In the genomic region with DNA sequence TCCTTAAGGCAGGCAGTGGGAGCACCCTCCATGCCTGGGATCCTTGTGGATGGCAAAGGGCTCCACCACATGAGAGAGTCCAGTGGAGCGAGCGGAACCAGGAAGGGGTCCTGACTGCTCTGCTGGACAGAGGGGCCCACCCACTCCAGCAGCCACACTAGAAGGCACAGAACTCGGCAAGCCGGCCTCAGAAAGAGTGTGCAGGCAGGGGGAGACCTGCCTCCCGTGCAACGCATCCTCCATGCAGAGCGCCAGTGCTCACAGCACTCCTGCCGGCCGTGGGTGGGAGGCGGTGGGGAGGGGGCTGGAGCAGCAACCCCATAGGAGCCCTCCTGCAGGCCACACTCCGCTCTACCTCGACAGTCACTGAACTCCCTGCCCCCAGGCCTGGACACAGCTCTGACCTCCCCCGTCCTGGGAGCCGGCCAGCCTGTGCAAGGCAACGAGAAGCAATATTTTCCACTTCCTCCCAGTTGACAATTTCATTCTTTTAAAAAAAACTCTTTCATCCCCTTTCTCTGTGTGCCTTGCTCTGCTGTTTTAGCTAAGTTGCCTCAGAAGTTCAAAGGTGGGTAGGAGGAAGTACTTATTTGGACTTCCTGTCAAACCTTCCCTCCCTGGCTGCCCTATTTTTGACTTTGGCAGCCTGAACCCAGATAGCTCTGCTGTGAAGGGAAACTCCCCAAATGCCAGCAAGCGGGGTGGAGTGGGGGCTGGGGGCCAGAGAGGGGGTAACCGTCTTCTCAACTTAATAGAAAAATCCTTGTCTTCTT, we compare ENCODE assay signal across 8 cellular contexts. TPM values are rescaled to one million over a fixed set of nuclear protein-coding genes. Genes with fewer than 3 reads are reported as not detected.
DNase-seq lines count a peak whose midpoint lies in the region; ATAC-seq, FAIRE-seq and TF ChIP-seq lines count a peak whose summit lies in the region.

No MANE protein-coding gene starts in this region.

- peak overlapping the region; percentile 83 for H3K4me3 Mint-ChIP-seq in T-helper 2 cell treated with Interferon-gamma antibody and Interleukin-4, amounts not matched to agents 5 μg/mL and 100 μg/mL, for 36 hours

- TF ChIP-seq RAD21 in K562 (CRISPR knock-in tag; conservative IDR thresholded peaks at IDR 0.05 in 1 of 2, IDR thresholded peaks at IDR 0.05 in 1 of 2), result no peak

- 19% methylated on average over 16 of the region's 17 CpGs for WGBS in K562 (ENCODE audit: insufficient coverage, low coverage, missing lambda C conversion rate)

- peak; percentile 54 for DNase-seq in T-helper 2 cell treated with Interferon-gamma antibody and Interleukin-4, amounts not matched to agents 5 μg/mL and 100 μg/mL, for 36 hours (ENCODE audit: low spot score)
- peak; percentile 28 to 69 (median 44) for DNase-seq in K562 (ENCODE audit: extremely low read depth in 1 of 4, low spot score in 3 of 4)
- peak; percentile 70 for DNase-seq in pons (ENCODE audit: low spot score)
- no peak for DNase-seq in NCI-H69 (lab: John Stamatoyannopoulos, UW)
- DNase-seq in NCI-H146 treated with DMSO at 0.1 percent for 48 hours (lab: John Stamatoyannopoulos, UW; ENCODE audit: unreplicated experiment), result no peak
- no peak for DNase-seq in NCI-H226

- in situ Hi-C loops in K562 (cut with MboI), result no loop called here

- CTCF ChIA-PET in K562 (lab: Yijun Ruan, JAX; ENCODE audit: low intra/inter-chr PET ratio), result no interaction called here

- H3K4me3 ChIP-seq in K562, result no peak overlapping the region

- peak overlapping the region; percentile 95 for H3K27ac Mint-ChIP-seq in T-helper 2 cell treated with Interferon-gamma antibody and Interleukin-4, amounts not matched to agents 5 μg/mL and 100 μg/mL, for 36 hours

- H3K27me3 ChIP-seq in K562 (ENCODE audit: control insufficient read depth in 2 of 2, insufficient read depth in 2 of 2, low read length in 2 of 2), result no peaks in the 10 kb centered on the region

- H3K4me1 Mint-ChIP-seq in T-helper 2 cell treated with Interferon-gamma antibody and Interleukin-4, amounts not matched to agents 5 μg/mL and 100 μg/mL, for 36 hours (ENCODE audit: low read depth), result peaks cover 74% of the 10 kb centered on the region

- H3K79me2 ChIP-seq in K562 (ENCODE audit: control insufficient read depth, insufficient read depth, low read length), result peaks cover 2% of the 10 kb centered on the region; the same call in 1 of the 3 replicates

- TF ChIP-seq POLR2A in K562 (conservative IDR thresholded peaks at IDR 0.05), result no peak

- no peaks in the 10 kb centered on the region for H3K9me3 Mint-ChIP-seq in T-helper 2 cell treated with Interferon-gamma antibody and Interleukin-4, amounts not matched to agents 5 μg/mL and 100 μg/mL, for 36 hours

- no peaks in the 10 kb centered on the region for H3K9me1 ChIP-seq in K562 (ENCODE audit: control insufficient read depth, insufficient read depth, low read length)

- POLR2A ChIA-PET in K562 (lab: Yijun Ruan, JAX), result interaction anchor here (0.9 kb wide), 1 partner anchor 20 kb away, joined by 3 read pairs; no protein-coding TSS in a partner anchor

- H3K9me3 ChIP-seq in K562 (replicated peaks; ENCODE audit: control insufficient read depth, insufficient read depth, low read depth, low read length), result no peaks in the 10 kb centered on the region

- H3K27ac ChIP-seq in K562 (ENCODE audit: extremely low read depth, low read depth, low read length), result peak overlapping the region; percentile 50; the same call in 2 of the 3 replicates

- peak in 1 of 3 experiments; percentile 20; a peak in 1 of 6 replicates for TF ChIP-seq CTCF in K562 (IDR thresholded peaks at IDR 0.05 in 2 of 3, conservative IDR thresholded peaks at IDR 0.05 in 1 of 3; ENCODE audit: insufficient read depth in 2 of 3, low read depth in 1 of 3, low read length in 3 of 3)

- no peaks in the 10 kb centered on the region for H4K20me1 ChIP-seq in K562 (replicated peaks; ENCODE audit: control insufficient read depth, insufficient read depth, low read length)

- BruUV-seq in K562 (replicated peaks; lab: Mats Ljungman, UMichigan), result no TSS peak

- H3K4me1 ChIP-seq in K562 (replicated peaks in 1 of 2; ENCODE audit: control insufficient read depth in 2 of 2, insufficient read depth in 2 of 2, low read length in 2 of 2), result peaks cover 10 to 60% of the 10 kb centered on the region in 2 experiments

- H3K27me3 Mint-ChIP-seq in T-helper 2 cell treated with Interferon-gamma antibody and Interleukin-4, amounts not matched to agents 5 μg/mL and 100 μg/mL, for 36 hours (ENCODE audit: low read depth), result no peaks in the 10 kb centered on the region

- H3K4me2 ChIP-seq in K562 (ENCODE audit: insufficient read depth, low read length), result peak overlapping the region; percentile 28; the same call in 1 of the 2 replicates

- H3K36me3 ChIP-seq in K562 (ENCODE audit: control insufficient read depth, insufficient read depth, low read length), result no peaks in the 10 kb centered on the region

- intact Hi-C loops in K562 (cut with micrococcal nuclease), result no loop called here

- TF ChIP-seq EP300 in K562 (IDR thresholded peaks at IDR 0.05; ENCODE audit: low read length), result no peak

- ATAC-seq in GM19043 (IDR thresholded peaks at IDR 0.05; ENCODE audit: low read depth, unreplicated experiment) (peak; percentile 86), HG03095 (IDR thresholded peaks at IDR 0.05; ENCODE audit: unreplicated experiment) (peak; percentile 76), K562 (peak; percentile 65)

- FAIRE-seq in K562 (lab: Jason Lieb, UNC), result no peak

- peak overlapping the region; percentile 65 for H2AFZ ChIP-seq in K562 (ENCODE audit: low read depth, low read length)

- no peak overlapping the region; a peak in 1 of 4 replicates for H3K9ac ChIP-seq in K562 (ENCODE audit: insufficient read depth in 1 of 2, low read depth in 2 of 2, low read length in 2 of 2)

- H3K36me3 Mint-ChIP-seq in T-helper 2 cell treated with Interferon-gamma antibody and Interleukin-4, amounts not matched to agents 5 μg/mL and 100 μg/mL, for 36 hours (ENCODE audit: low read depth), result no peaks in the 10 kb centered on the region

TF ChIP-seq in K562, 482 proteins besides CTCF, POLR2A, EP300 and RAD21 (continues in another document):
- TF ChIP-seq ZNF253 (CRISPR knock-in tag; conservative IDR thresholded peaks at IDR 0.05) (no peak), ZNF311 (CRISPR knock-in tag; IDR thresholded peaks at IDR 0.05) (peak; percentile 37; the same call in 1 of the 2 replicates), RNF2 (IDR thresholded peaks at IDR 0.05) (peak; percentile 82; the same call in 1 of the 2 replicates)
- TF ChIP-seq, protein P1, sequence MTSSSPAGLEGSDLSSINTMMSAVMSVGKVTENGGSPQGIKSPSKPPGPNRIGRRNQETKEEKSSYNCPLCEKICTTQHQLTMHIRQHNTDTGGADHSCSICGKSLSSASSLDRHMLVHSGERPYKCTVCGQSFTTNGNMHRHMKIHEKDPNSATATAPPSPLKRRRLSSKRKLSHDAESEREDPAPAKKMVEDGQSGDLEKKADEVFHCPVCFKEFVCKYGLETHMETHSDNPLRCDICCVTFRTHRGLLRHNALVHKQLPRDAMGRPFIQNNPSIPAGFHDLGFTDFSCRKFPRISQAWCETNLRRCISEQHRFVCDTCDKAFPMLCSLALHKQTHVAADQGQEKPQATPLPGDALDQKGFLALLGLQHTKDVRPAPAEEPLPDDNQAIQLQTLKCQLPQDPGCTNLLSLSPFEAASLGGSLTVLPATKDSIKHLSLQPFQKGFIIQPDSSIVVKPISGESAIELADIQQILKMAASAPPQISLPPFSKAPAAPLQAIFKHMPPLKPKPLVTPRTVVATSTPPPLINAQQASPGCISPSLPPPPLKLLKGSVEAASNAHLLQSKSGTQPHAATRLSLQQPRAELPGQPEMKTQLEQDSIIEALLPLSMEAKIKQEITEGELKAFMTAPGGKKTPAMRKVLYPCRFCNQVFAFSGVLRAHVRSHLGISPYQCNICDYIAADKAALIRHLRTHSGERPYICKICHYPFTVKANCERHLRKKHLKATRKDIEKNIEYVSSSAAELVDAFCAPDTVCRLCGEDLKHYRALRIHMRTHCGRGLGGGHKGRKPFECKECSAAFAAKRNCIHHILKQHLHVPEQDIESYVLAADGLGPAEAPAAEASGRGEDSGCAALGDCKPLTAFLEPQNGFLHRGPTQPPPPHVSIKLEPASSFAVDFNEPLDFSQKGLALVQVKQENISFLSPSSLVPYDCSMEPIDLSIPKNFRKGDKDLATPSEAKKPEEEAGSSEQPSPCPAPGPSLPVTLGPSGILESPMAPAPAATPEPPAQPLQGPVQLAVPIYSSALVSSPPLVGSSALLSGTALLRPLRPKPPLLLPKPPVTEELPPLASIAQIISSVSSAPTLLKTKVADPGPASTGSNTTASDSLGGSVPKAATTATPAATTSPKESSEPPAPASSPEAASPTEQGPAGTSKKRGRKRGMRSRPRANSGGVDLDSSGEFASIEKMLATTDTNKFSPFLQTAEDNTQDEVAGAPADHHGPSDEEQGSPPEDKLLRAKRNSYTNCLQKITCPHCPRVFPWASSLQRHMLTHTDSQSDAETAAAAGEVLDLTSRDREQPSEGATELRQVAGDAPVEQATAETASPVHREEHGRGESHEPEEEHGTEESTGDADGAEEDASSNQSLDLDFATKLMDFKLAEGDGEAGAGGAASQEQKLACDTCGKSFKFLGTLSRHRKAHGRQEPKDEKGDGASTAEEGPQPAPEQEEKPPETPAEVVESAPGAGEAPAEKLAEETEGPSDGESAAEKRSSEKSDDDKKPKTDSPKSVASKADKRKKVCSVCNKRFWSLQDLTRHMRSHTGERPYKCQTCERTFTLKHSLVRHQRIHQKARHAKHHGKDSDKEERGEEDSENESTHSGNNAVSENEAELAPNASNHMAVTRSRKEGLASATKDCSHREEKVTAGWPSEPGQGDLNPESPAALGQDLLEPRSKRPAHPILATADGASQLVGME (CRISPR knock-in tag; IDR thresholded peaks at IDR 0.05), result 0 out of 2 replicates have a peak, but pooled peaks have one; percentile 11

RNA-seq across cellular contexts. Expression of a gene that starts 5.3 kb away (rescaled TPM):
- total RNA-seq in K562 (2011; cell fraction: chromatin; rRNA removed; ENCODE audit: low replicate concordance), result 47.9 and 68.9 TPM in 2 replicates
- 34.0 and 42.2 TPM in 2 replicates for total RNA-seq in K562 (2011; cell fraction: nucleolus; rRNA removed)
- 32.6 and 56.7 TPM in 2 replicates for total RNA-seq in K562 (2011; cell fraction: nucleoplasm; rRNA removed)
- total RNA-seq in K562 (2014; rRNA removed) (10.6 and 10.7 TPM in 2 replicates), K562 (2014; rRNA removed; fragmentation: Illumina TruSeq; extraction: Trizol) (14.6 TPM in 2 replicates), K562 (2015; rRNA removed; fragmentation: Illumina TruSeq; extraction: Trizol) (18.6 and 19.4 TPM in 2 replicates), K562 (2021) (22.2 and 24.1 TPM in 2 replicates)
- polyA plus RNA-seq in K562 (2011; rRNA removed) (28.5 and 42.2 TPM in 2 replicates), K562 (2014; fragmentation: Illumina TruSeq; extraction: Trizol) (23.6 and 31.3 TPM in 2 replicates), K562 (2014; fragmentation: Nextera tagmentation; extraction: Ambion mirVana) (1 to 10 TPM; 4.0 to 5.2 TPM), K562 (2014; rRNA removed) (12.6 and 14.1 TPM in 2 replicates)
- 17.2 and 28.3 TPM in 2 replicates for polyA plus RNA-seq in K562 (2011; cell fraction: cytosol; rRNA removed)
- polyA plus RNA-seq in K562 (2011; cell fraction: nucleus; rRNA removed), result 88.9 and 151 TPM in 2 replicates
- polyA plus RNA-seq in K562 (2012), result 30.9 and 61.7 TPM in 2 replicates
- polyA minus RNA-seq in K562 (2011; rRNA and poly(A)+ RNA removed), result 50.8 and 77.5 TPM in 2 replicates
- 19.4 and 21.4 TPM in 2 replicates for polyA minus RNA-seq in K562 (2011; cell fraction: cytosol; rRNA and poly(A)+ RNA removed)
- 96.3 and 210 TPM in 2 replicates for polyA minus RNA-seq in K562 (2011; cell fraction: nucleus; rRNA and poly(A)+ RNA removed)

Comparison
In these comparisons a context has a peak if more than half of its experiments do, and no peak if none do; other contexts are left out.
1. DNase-seq: peak in T-helper 2 cell treated with Interferon-gamma antibody and Interleukin-4, amounts not matched to agents 5 μg/mL and 100 μg/mL, for 36 hours (single experiment), K562 (4 of 4) and pons (single experiment); none in NCI-H69 (single experiment), NCI-H146 treated with DMSO at 0.1 percent for 48 hours (single experiment) and NCI-H226 (single experiment).
2. Peak in every context shown above with its lines, with median percentiles within 50 percentile points of each other: ATAC-seq.